31 cellular contexts compared by ENCODE assay signal in the genomic region with DNA sequence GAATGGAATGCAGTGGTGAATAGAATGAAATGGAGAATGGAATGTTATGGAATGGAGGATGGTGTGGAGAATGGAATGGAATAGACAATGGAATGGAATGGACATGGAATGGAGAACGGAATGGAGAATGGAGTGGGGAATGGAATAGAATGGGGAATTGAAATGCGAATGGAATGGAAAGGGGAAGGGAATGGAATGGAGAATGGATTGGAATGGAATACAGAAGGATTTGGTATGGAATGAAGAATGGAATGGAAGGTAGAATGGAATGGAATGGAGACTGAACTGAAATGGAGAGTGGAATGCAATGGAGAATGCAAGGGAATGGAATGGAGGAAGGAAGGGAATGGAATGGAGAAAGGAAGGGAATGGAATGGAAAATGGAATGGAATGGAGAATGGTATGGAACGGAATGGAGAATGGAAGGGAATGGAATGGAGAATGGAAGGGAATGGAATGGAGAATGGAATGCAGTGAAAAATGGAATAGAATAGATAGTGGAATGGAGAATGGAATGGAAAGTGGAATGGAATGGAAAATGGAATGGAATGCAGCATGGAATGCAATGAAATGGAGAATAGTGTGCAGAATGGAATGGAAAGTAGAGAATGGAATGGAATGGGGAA.
"Had no signal": no experiment of that assay in that cellular context is flagged by ENCODE, and none has a peak within 500 bp of the region (broad histone marks: within the 10 kb centered on the region; RNA-seq: fewer than 3 reads in every experiment).

No MANE protein-coding gene starts in this region.

- ATAC-seq: activated CD4-positive, CD25-positive, alpha-beta regulatory T cell treated with anti-CD3 and anti-CD28 coated beads, Interleukin-2, amount 50 U/mL, for 24 hours; activated CD8-positive, alpha-beta T cell treated with anti-CD3 and anti-CD28 coated beads for 36 hours; activated T-cell treated with anti-CD3 and anti-CD28 coated beads, Interleukin-2, amount 50 U/mL, for 4 hours; activated T-helper 17 cell treated with anti-CD3 and anti-CD28 coated beads, Interleukin-2, amount 50 U/mL, for 72 hours; foreskin keratinocyte; heart left ventricle; T-helper 17 cell had no signal

- H3K36me3 ChIP-seq: brain microvascular endothelial cell, WERI-Rb-1 had no signal

- H3K4me3 ChIP-seq: coronary artery, dorsolateral prefrontal cortex, esophagus muscularis mucosa, heart left ventricle had no signal

- H3K27ac Mint-ChIP-seq: activated B cell treated with CpG ODN at 0.5 μM for 24 hours; activated CD8-positive, alpha-beta T cell treated with anti-CD3 and anti-CD28 coated beads for 36 hours; activated naive CD8-positive, alpha-beta T cell; activated T-helper 17 cell treated with anti-CD3 and anti-CD28 coated beads, Interleukin-2, amount 50 U/mL, for 72 hours; dendritic cell treated with granulocyte-macrophage colony-stimulating factor and Interleukin-4, amounts not matched to agents 40 ng/mL and 50 ng/mL, for 4 days; T-helper 17 cell; T-helper 2 cell treated with Interferon-gamma antibody and Interleukin-4, amounts not matched to agents 5 μg/mL and 100 μg/mL, for 36 hours had no signal

- H3K27me3 Mint-ChIP-seq: activated B cell treated with CpG ODN at 0.5 μM for 24 hours; activated CD8-positive, alpha-beta T cell treated with anti-CD3 and anti-CD28 coated beads for 36 hours; activated naive CD8-positive, alpha-beta T cell; activated T-helper 17 cell treated with anti-CD3 and anti-CD28 coated beads, Interleukin-2, amount 50 U/mL, for 72 hours; central memory CD8-positive, alpha-beta T cell; dendritic cell treated with granulocyte-macrophage colony-stimulating factor and Interleukin-4, amounts not matched to agents 40 ng/mL and 50 ng/mL, for 4 days; T-helper 17 cell had no signal

- H3K9me3 Mint-ChIP-seq: activated B cell treated with CpG ODN at 0.5 μM for 24 hours; activated CD8-positive, alpha-beta T cell treated with anti-CD3 and anti-CD28 coated beads for 36 hours; activated T-cell treated with anti-CD3 and anti-CD28 coated beads, Interleukin-2, amount 50 U/mL, for 4 hours; activated T-helper 17 cell treated with anti-CD3 and anti-CD28 coated beads, Interleukin-2, amount 50 U/mL, for 72 hours; central memory CD8-positive, alpha-beta T cell; dendritic cell treated with granulocyte-macrophage colony-stimulating factor and Interleukin-4, amounts not matched to agents 40 ng/mL and 50 ng/mL, for 4 days; T-helper 2 cell treated with Interferon-gamma antibody and Interleukin-4, amounts not matched to agents 5 μg/mL and 100 μg/mL, for 36 hours had no signal

- DNase-seq: activated B cell treated with CpG ODN at 0.5 μM for 24 hours; activated CD4-positive, alpha-beta T cell treated with anti-CD3 and anti-CD28 coated beads for 48 hours; activated CD4-positive, alpha-beta T cell treated with anti-CD3 and anti-CD28 coated beads, Interleukin-2, amount 50 U/mL, for 1 hour; activated CD4-positive, alpha-beta T cell treated with anti-CD3 and anti-CD28 coated beads, Interleukin-2, amount 50 U/mL, for 48 hours; activated CD8-positive, alpha-beta memory T cell treated with anti-CD3 and anti-CD28 coated beads for 24 hours; activated CD8-positive, alpha-beta T cell treated with anti-CD3 and anti-CD28 coated beads for 36 hours; activated effector memory CD4-positive, alpha-beta T cell treated with Interleukin-2 at 50 U/mL for 16 hours; activated gamma-delta T cell treated with Interleukin-2 at 50 U/mL for 16 hours; activated naive CD4-positive, alpha-beta T cell treated with anti-CD3 and anti-CD28 coated beads, Interleukin-2, amount 50 U/mL, for 16 hours; activated naive CD4-positive, alpha-beta T cell treated with Interleukin-2 at 50 U/mL for 16 hours; activated T-cell treated with anti-CD3 and anti-CD28 coated beads, Interleukin-2, amount 50 U/mL, for 4 hours; amniotic stem cell; anterior cingulate cortex; brain microvascular endothelial cell; dorsolateral prefrontal cortex; effector memory CD4-positive, alpha-beta T cell; erythroblast; foreskin keratinocyte; glutamatergic neuron; heart left ventricle; T-helper 17 cell; T1000; WERI-Rb-1 had no signal

- H3K27ac ChIP-seq: brain microvascular endothelial cell, coronary artery, dorsolateral prefrontal cortex, esophagus muscularis mucosa, foreskin keratinocyte, heart left ventricle, WERI-Rb-1 had no signal

- H3K27me3 ChIP-seq: brain microvascular endothelial cell, dorsolateral prefrontal cortex, esophagus muscularis mucosa, foreskin keratinocyte, heart left ventricle had no signal

- H3K4me3 Mint-ChIP-seq: activated B cell treated with CpG ODN at 0.5 μM for 24 hours; activated CD8-positive, alpha-beta T cell treated with anti-CD3 and anti-CD28 coated beads for 36 hours; activated naive CD8-positive, alpha-beta T cell; activated T-cell treated with anti-CD3 and anti-CD28 coated beads, Interleukin-2, amount 50 U/mL, for 4 hours; activated T-helper 17 cell treated with anti-CD3 and anti-CD28 coated beads, Interleukin-2, amount 50 U/mL, for 72 hours; central memory CD8-positive, alpha-beta T cell; dendritic cell treated with granulocyte-macrophage colony-stimulating factor and Interleukin-4, amounts not matched to agents 40 ng/mL and 50 ng/mL, for 4 days; T-helper 17 cell; T-helper 2 cell treated with Interferon-gamma antibody and Interleukin-4, amounts not matched to agents 5 μg/mL and 100 μg/mL, for 36 hours had no signal

- H3K4me1 Mint-ChIP-seq: activated B cell treated with CpG ODN at 0.5 μM for 24 hours; activated T-helper 17 cell treated with anti-CD3 and anti-CD28 coated beads, Interleukin-2, amount 50 U/mL, for 72 hours; central memory CD8-positive, alpha-beta T cell; T-helper 17 cell had no signal

- H3K4me1 ChIP-seq: esophagus muscularis mucosa, foreskin keratinocyte, heart left ventricle had no signal

- H3K9me3 ChIP-seq: esophagus muscularis mucosa had no signal
